ENCODE assay signal across 8 cellular contexts in genomic region chr4:4488405-4489404, GRCh38. TPM values are rescaled to one million over a fixed set of nuclear protein-coding genes. Genes with fewer than 3 reads are reported as not detected.
DNase-seq lines count a peak whose midpoint lies in the region; ATAC-seq, FAIRE-seq and TF ChIP-seq lines count a peak whose summit lies in the region.

No MANE protein-coding gene starts in this region.

- no peak for TF ChIP-seq POLR2A in prostate gland (IDR thresholded peaks at IDR 0.05)

- no peaks in the 10 kb centered on the region for H3K36me3 Mint-ChIP-seq in activated naive CD4-positive, alpha-beta T cell treated with anti-CD3 and anti-CD28 coated beads for 36 hours (ENCODE audit: low read depth)
- no peaks in the 10 kb centered on the region for H3K36me3 Mint-ChIP-seq in glutamatergic neuron (ENCODE audit: unreplicated experiment)

- H3K27me3 ChIP-seq in SJSA1 (replicated peaks): no peaks in the 10 kb centered on the region
- H3K27me3 ChIP-seq in prostate gland (replicated peaks; ENCODE audit: insufficient read depth): no peaks in the 10 kb centered on the region

- H3K4me1 Mint-ChIP-seq in activated naive CD4-positive, alpha-beta T cell treated with anti-CD3 and anti-CD28 coated beads for 36 hours (ENCODE audit: low read depth): peaks cover 8% of the 10 kb centered on the region
- H3K4me1 Mint-ChIP-seq in glutamatergic neuron (ENCODE audit: low read depth, unreplicated experiment): peaks cover 5% of the 10 kb centered on the region

- H3K27me3 Mint-ChIP-seq in activated naive CD4-positive, alpha-beta T cell treated with anti-CD3 and anti-CD28 coated beads for 36 hours (ENCODE audit: low read depth): no peaks in the 10 kb centered on the region
- no peaks in the 10 kb centered on the region for H3K27me3 Mint-ChIP-seq in glutamatergic neuron (ENCODE audit: unreplicated experiment)

- TF ChIP-seq CTCF in glutamatergic neuron (IDR thresholded peaks at IDR 0.05; ENCODE audit: partially characterized antibody, unreplicated experiment) (peak; percentile 87), prostate gland (IDR thresholded peaks at IDR 0.05) (peak; percentile 71 to 81 (median 78))

- H3K4me1 ChIP-seq in SJSA1 (replicated peaks) (peaks cover 3% of the 10 kb centered on the region; the same call in 1 of the 2 replicates), prostate gland (replicated peaks) (no peaks in the 10 kb centered on the region)

- no peak overlapping the region for H3K4me3 Mint-ChIP-seq in activated naive CD4-positive, alpha-beta T cell treated with anti-CD3 and anti-CD28 coated beads for 36 hours
- no peak overlapping the region for H3K4me3 Mint-ChIP-seq in glutamatergic neuron (ENCODE audit: unreplicated experiment)

- intact Hi-C loops in activated naive CD4-positive, alpha-beta T cell treated with anti-CD3 and anti-CD28 coated beads for 36 hours (cut with micrococcal nuclease): loop anchor here (1.0 to 10.0 kb wide), 7 partner anchors 54 to 1324 kb away; partner anchors contain the start of gene STX18
- intact Hi-C loops in prostate gland (cut with DNase I): no loop called here

- H3K4me3 ChIP-seq in SJSA1 (no peak overlapping the region), prostate gland (no peak overlapping the region)

- peak; percentile 80 for DNase-seq in EH (ENCODE audit: low read depth)
- peak; percentile 61 for DNase-seq in HTR-8/SVneo (ENCODE audit: insufficient read length, low spot score)
- DNase-seq in SJSA1 (ENCODE audit: low read depth in 1 of 2, low spot score in 2 of 2): peak; percentile 53 to 73
- peak; percentile 88 for DNase-seq in activated naive CD4-positive, alpha-beta T cell treated with anti-CD3 and anti-CD28 coated beads for 36 hours
- peak; percentile 79 for DNase-seq in glutamatergic neuron
- DNase-seq in prostate gland (ENCODE audit: low spot score): peak; percentile 49
- DNase-seq in NCI-H1048 (lab: John Stamatoyannopoulos, UW): no peak

- CTCF ChIA-PET in activated naive CD4-positive, alpha-beta T cell treated with anti-CD3 and anti-CD28 coated beads for 36 hours (lab: Charles Lee): interaction anchor here (0.6 to 1.8 kb wide), 5 partner anchors 11 to 87 kb away, joined by 3 to 6 read pairs (median 3); no protein-coding TSS in a partner anchor

- no peak overlapping the region for H3K27ac Mint-ChIP-seq in activated naive CD4-positive, alpha-beta T cell treated with anti-CD3 and anti-CD28 coated beads for 36 hours
- H3K27ac Mint-ChIP-seq in glutamatergic neuron (ENCODE audit: unreplicated experiment): no peak overlapping the region

- H3K36me3 ChIP-seq in SJSA1 (no peaks in the 10 kb centered on the region), prostate gland (no peaks in the 10 kb centered on the region)

- no peak overlapping the region for H3K27ac ChIP-seq in SJSA1
- no peak overlapping the region for H3K27ac ChIP-seq in prostate gland

- H3K9me3 Mint-ChIP-seq in activated naive CD4-positive, alpha-beta T cell treated with anti-CD3 and anti-CD28 coated beads for 36 hours: no peaks in the 10 kb centered on the region
- H3K9me3 Mint-ChIP-seq in glutamatergic neuron (ENCODE audit: unreplicated experiment): no peaks in the 10 kb centered on the region

- FAIRE-seq in HTR-8/SVneo (lab: Jason Lieb, UNC): peak; percentile 95

- peak; percentile 82 for ATAC-seq in GM21526 (IDR thresholded peaks at IDR 0.05; ENCODE audit: low FRiP score, unreplicated experiment)

- H3K9me3 ChIP-seq in SJSA1 (replicated peaks): no peaks in the 10 kb centered on the region
- H3K9me3 ChIP-seq in prostate gland: no peaks in the 10 kb centered on the region

- 46% methylated on average over 6 of the region's 6 CpGs for WGBS in prostate gland

RNA-seq across cellular contexts. Expression of gene STX18, which starts 53.1 kb away (rescaled TPM):
- 42.5 and 71.4 TPM in 2 replicates for total RNA-seq in SJSA1 (2014; rRNA removed; shearing (Covaris generic))
- 10 to 100 TPM; 18.3 to 19.0 TPM for total RNA-seq in activated naive CD4-positive, alpha-beta T cell treated with anti-CD3 and anti-CD28 coated beads for 36 hours
- total RNA-seq in glutamatergic neuron (ENCODE audit: unreplicated experiment) (26.3 TPM), prostate gland (10 to 100 TPM; 24.1 to 33.5 TPM)
